Comparison of ENCODE assay signal across 22 cellular contexts in the genomic region with DNA sequence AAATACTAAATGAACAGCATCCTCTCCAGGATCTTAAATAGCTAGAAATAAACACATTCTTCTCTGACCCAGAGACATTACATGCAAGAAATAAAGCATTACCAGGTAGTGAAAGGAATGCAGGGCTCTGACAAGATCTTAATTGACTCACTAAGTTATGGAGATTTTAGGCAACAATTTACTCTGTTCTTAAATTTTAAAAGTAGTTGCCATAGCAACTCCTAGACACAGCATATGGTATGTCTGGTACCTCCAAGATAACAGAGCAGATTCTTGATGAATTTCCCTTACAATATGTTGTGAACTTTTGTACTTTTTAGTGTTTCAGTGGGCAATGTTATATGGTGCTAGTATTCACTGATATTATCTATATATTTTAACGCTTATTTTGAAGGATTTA.
DNase-seq lines count a peak whose midpoint lies in the region; ATAC-seq, FAIRE-seq and TF ChIP-seq lines count a peak whose summit lies in the region.
"Had no signal": no experiment of that assay in that cellular context is flagged by ENCODE, and none has a peak within 500 bp of the region (broad histone marks: within the 10 kb centered on the region; RNA-seq: fewer than 3 reads in every experiment).

No MANE protein-coding gene starts in this region.

- H3K4me3 ChIP-seq in HepG2 (replicated peaks in 1 of 3; ENCODE audit: insufficient read depth in 1 of 3, low read depth in 2 of 3, low read length in 3 of 3): no peak overlapping the region
- H3K4me3 ChIP-seq in right lobe of liver: no peak overlapping the region
- no peak overlapping the region for H3K4me3 ChIP-seq in K562
- no peak overlapping the region for H3K4me3 ChIP-seq in neural progenitor cell
- H3K4me3 ChIP-seq: BLaER1, GM12878, GM23248 had no signal

- H3K27me3 Mint-ChIP-seq in neural progenitor cell (ENCODE audit: insufficient read depth, low read depth): peaks cover 2% of the 10 kb centered on the region

- H3K9ac ChIP-seq in HepG2 (ENCODE audit: insufficient read depth, low read depth, low read length) (no peak overlapping the region), K562 (ENCODE audit: insufficient read depth in 1 of 2, low read depth in 2 of 2, low read length in 2 of 2) (no peak overlapping the region), neural progenitor cell (no peak overlapping the region)
- H3K9ac ChIP-seq: BLaER1, GM23248 had no signal

- H3F3A ChIP-seq in neural progenitor cell (ENCODE audit: low read depth): no peaks in the 10 kb centered on the region

- intact Hi-C loops in HepG2 (cut with micrococcal nuclease; ENCODE audit: unreplicated experiment): no loop called here
- intact Hi-C loops in right lobe of liver (cut with DNase I): no loop called here
- intact Hi-C loops in K562 (cut with micrococcal nuclease): no loop called here

- ATAC-seq in HepG2: no peak
- ATAC-seq in right lobe of liver: no peak
- no peak for ATAC-seq in K562
- no peak for ATAC-seq in HG02588 (IDR thresholded peaks at IDR 0.05; ENCODE audit: unreplicated experiment)
- ATAC-seq: GM12878 had no signal

- no peak for FAIRE-seq in HepG2 (lab: Jason Lieb, UNC)
- no peak for FAIRE-seq in K562 (lab: Jason Lieb, UNC)
- FAIRE-seq in RCC 7860 (lab: Jason Lieb, UNC): no peak
- FAIRE-seq: GM12878, GM19239, H54 had no signal

- BruUV-seq in HepG2 (replicated peaks; lab: Mats Ljungman, UMichigan) (no TSS peak), K562 (replicated peaks; lab: Mats Ljungman, UMichigan) (no TSS peak)

- no peaks in the 10 kb centered on the region for H3K9me3 ChIP-seq in HepG2 (ENCODE audit: low read length)
- H3K9me3 ChIP-seq in right lobe of liver: no peaks in the 10 kb centered on the region
- H3K9me3 ChIP-seq in K562 (replicated peaks; ENCODE audit: control insufficient read depth, insufficient read depth, low read depth, low read length): no peaks in the 10 kb centered on the region
- H3K9me3 ChIP-seq in neural progenitor cell (ENCODE audit: low read depth): no peaks in the 10 kb centered on the region
- H3K9me3 ChIP-seq: BLaER1 had no signal

- DNase-seq in HepG2 (ENCODE audit: low spot score) (no peak), right lobe of liver (no peak), K562 (ENCODE audit: extremely low read depth in 1 of 4, low spot score in 3 of 4) (no peak), left kidney (ENCODE audit: low read depth, low spot score) (peak; percentile 12), neural progenitor cell (ENCODE audit: low spot score) (no peak), RCC 7860 (ENCODE audit: low spot score) (no peak), NCI-H345 treated with DMSO at 0.1 percent for 48 hours (lab: John Stamatoyannopoulos, UW; ENCODE audit: unreplicated experiment) (no peak)
- DNase-seq: 8988T; CD4-positive, alpha-beta memory T cell; DMS53; DND-41; EL; GM23248; HCEC 1CT; IMR-90 had no signal

- peaks cover 14% of the 10 kb centered on the region for H3K4me1 Mint-ChIP-seq in neural progenitor cell
- H3K4me1 Mint-ChIP-seq: CD14-positive monocyte; CD4-positive, alpha-beta memory T cell had no signal

- TF ChIP-seq CTCF in HepG2 (CRISPR knock-in tag; IDR thresholded peaks at IDR 0.05) (no peak), right lobe of liver (IDR thresholded peaks at IDR 0.05) (no peak), K562 (IDR thresholded peaks at IDR 0.05 in 2 of 3, conservative IDR thresholded peaks at IDR 0.05 in 1 of 3; ENCODE audit: insufficient read depth in 2 of 3, low read depth in 1 of 3, low read length in 3 of 3) (no peak), neural progenitor cell (IDR thresholded peaks at IDR 0.05) (no peak)

- no peaks in the 10 kb centered on the region for H3K4me1 ChIP-seq in HepG2 (ENCODE audit: insufficient read depth, low read length)
- H3K4me1 ChIP-seq in right lobe of liver: no peaks in the 10 kb centered on the region
- no peaks in the 10 kb centered on the region; a peak in 1 of 5 replicates for H3K4me1 ChIP-seq in K562 (replicated peaks in 1 of 2; ENCODE audit: control insufficient read depth in 2 of 2, insufficient read depth in 2 of 2, low read length in 2 of 2)
- no peaks in the 10 kb centered on the region for H3K4me1 ChIP-seq in neural progenitor cell
- H3K4me1 ChIP-seq: BLaER1 had no signal

- H3K9me3 Mint-ChIP-seq in neural progenitor cell: peaks cover 4% of the 10 kb centered on the region

- in situ Hi-C loops in HepG2 (cut with HindIII; ENCODE audit: extremely low pct_ligation_motif_present, low pct_unique_long_range_greater_than_20kb) (no loop called here), K562 (cut with MboI) (no loop called here)

- H3K4me2 ChIP-seq in HepG2 (ENCODE audit: low read depth, low read length): no peak overlapping the region
- H3K4me2 ChIP-seq in K562 (ENCODE audit: insufficient read depth, low read length): no peak overlapping the region
- H3K4me2 ChIP-seq in neural progenitor cell: no peak overlapping the region
- H3K4me2 ChIP-seq: BLaER1 had no signal

- H3K4me3 Mint-ChIP-seq in neural progenitor cell: no peak overlapping the region
- H3K4me3 Mint-ChIP-seq: CD14-positive monocyte; CD4-positive, alpha-beta memory T cell had no signal

- TF ChIP-seq POLR2A in HepG2 (IDR thresholded peaks at IDR 0.05; ENCODE audit: insufficient read depth in 1 of 2, low read depth in 2 of 2, low read length in 2 of 2) (no peak), right lobe of liver (IDR thresholded peaks at IDR 0.05) (no peak), K562 (conservative IDR thresholded peaks at IDR 0.05) (no peak)

- H3K27ac ChIP-seq in HepG2 (ENCODE audit: extremely low read length, insufficient read depth, low read length): no peak overlapping the region
- no peak overlapping the region for H3K27ac ChIP-seq in right lobe of liver
- H3K27ac ChIP-seq in K562 (ENCODE audit: extremely low read depth, low read depth, low read length): no peak overlapping the region
- H3K27ac ChIP-seq in neural progenitor cell: no peak overlapping the region
- H3K27ac ChIP-seq: BLaER1, GM23248, HL-60 had no signal

- CTCF ChIA-PET in HepG2 (lab: Yijun Ruan, JAX; ENCODE audit: low intra/inter-chr PET ratio, low total read pairs) (no interaction called here), K562 (lab: Yijun Ruan, JAX; ENCODE audit: low intra/inter-chr PET ratio) (no interaction called here)

- TF ChIP-seq EP300 in HepG2 (IDR thresholded peaks at IDR 0.05; ENCODE audit: low read depth in 2 of 2, low read length in 2 of 2) (no peak), HepG2 (CRISPR knock-in tag; IDR thresholded peaks at IDR 0.05; ENCODE audit: borderline replicate concordance) (no peak), K562 (IDR thresholded peaks at IDR 0.05; ENCODE audit: low read length) (no peak)

- no peaks in the 10 kb centered on the region for H3K36me3 Mint-ChIP-seq in neural progenitor cell
- H3K36me3 Mint-ChIP-seq: CD14-positive monocyte; CD4-positive, alpha-beta memory T cell had no signal

- TF ChIP-seq RAD21 in HepG2 (CRISPR knock-in tag; IDR thresholded peaks at IDR 0.05): no peak
- no peak for TF ChIP-seq RAD21 in K562 (CRISPR knock-in tag; conservative IDR thresholded peaks at IDR 0.05 in 1 of 2, IDR thresholded peaks at IDR 0.05 in 1 of 2)

- H4K20me1 ChIP-seq in HepG2 (ENCODE audit: insufficient read depth, low read length) (no peaks in the 10 kb centered on the region), K562 (replicated peaks; ENCODE audit: control insufficient read depth, insufficient read depth, low read length) (no peaks in the 10 kb centered on the region), neural progenitor cell (ENCODE audit: low read depth) (no peaks in the 10 kb centered on the region)
- H4K20me1 ChIP-seq: BLaER1 had no signal

- H3K79me2 ChIP-seq in HepG2 (ENCODE audit: insufficient read depth, low read length) (no peaks in the 10 kb centered on the region), K562 (ENCODE audit: control insufficient read depth, insufficient read depth, low read length) (no peaks in the 10 kb centered on the region), neural progenitor cell (ENCODE audit: low read depth) (no peaks in the 10 kb centered on the region)

- H2AFZ ChIP-seq in HepG2 (ENCODE audit: low read length) (no peak overlapping the region), K562 (ENCODE audit: low read depth, low read length) (no peak overlapping the region), neural progenitor cell (replicated peaks) (no peak overlapping the region)
- H2AFZ ChIP-seq: GM23248 had no signal

- POLR2A ChIA-PET in HepG2 (lab: Yijun Ruan, JAX) (no interaction called here), K562 (lab: Yijun Ruan, JAX) (no interaction called here)

- H3K27me3 ChIP-seq in HepG2 (ENCODE audit: control insufficient read depth in 1 of 2, insufficient read depth in 2 of 2, low read length in 2 of 2) (no peaks in the 10 kb centered on the region), right lobe of liver (no peaks in the 10 kb centered on the region), K562 (ENCODE audit: control insufficient read depth in 2 of 2, insufficient read depth in 2 of 2, low read length in 2 of 2) (no peaks in the 10 kb centered on the region), neural progenitor cell (no peaks in the 10 kb centered on the region)
- H3K27me3 ChIP-seq: BLaER1 had no signal

- 0% methylated on average over 1 of the region's 1 CpG for WGBS in HepG2 (ENCODE audit: low lambda C conversion rate)
- 38% methylated on average over 1 of the region's 1 CpG for WGBS in right lobe of liver (ENCODE audit: insufficient coverage, low coverage, low lambda C conversion rate, missing lambda C conversion rate)
- WGBS in K562 (ENCODE audit: insufficient coverage, low coverage, missing lambda C conversion rate): 0% methylated on average over 1 of the region's 1 CpG

- no peaks in the 10 kb centered on the region for H3K9me1 ChIP-seq in K562 (ENCODE audit: control insufficient read depth, insufficient read depth, low read length)

- no peak overlapping the region for H3K27ac Mint-ChIP-seq in neural progenitor cell
- H3K27ac Mint-ChIP-seq: CD14-positive monocyte; CD4-positive, alpha-beta memory T cell had no signal

- H3K36me3 ChIP-seq in HepG2 (replicated peaks in 1 of 2; ENCODE audit: control insufficient read depth in 1 of 2, insufficient read depth in 2 of 2, low read length in 2 of 2) (no peaks in the 10 kb centered on the region), right lobe of liver (no peaks in the 10 kb centered on the region), K562 (ENCODE audit: control insufficient read depth, insufficient read depth, low read length) (no peaks in the 10 kb centered on the region), neural progenitor cell (no peaks in the 10 kb centered on the region)
- H3K36me3 ChIP-seq: BLaER1 had no signal

TF ChIP-seq in HepG2, 621 proteins besides CTCF, POLR2A, EP300 and RAD21 (continues in another document):
- TF ChIP-seq SP1 (IDR thresholded peaks at IDR 0.05): no peak
- TF ChIP-seq SP1 (CRISPR knock-in tag; IDR thresholded peaks at IDR 0.05): no peak

TF ChIP-seq in K562, 482 proteins besides CTCF, POLR2A, EP300 and RAD21 (continues in another document):
- TF ChIP-seq RFX1 (IDR thresholded peaks at IDR 0.05): peak; percentile 76
